23 cellular contexts compared by ENCODE assay signal in genomic region chr19:34925278-34925855, GRCh38. TPM values are rescaled to one million over a fixed set of nuclear protein-coding genes. Genes with fewer than 3 reads are reported as not detected.
DNase-seq lines count a peak whose midpoint lies in the region; ATAC-seq and TF ChIP-seq lines count a peak whose summit lies in the region.
"Had no signal": no experiment of that assay in that cellular context is flagged by ENCODE, and none has a peak within 500 bp of the region (broad histone marks: within the 10 kb centered on the region; RNA-seq: fewer than 3 reads in every experiment).

No MANE protein-coding gene starts in this region.

- no peak for TF ChIP-seq POLR2A in testis (IDR thresholded peaks at IDR 0.05)

- CTCF ChIA-PET in CD4-positive, alpha-beta T cell (lab: Charles Lee) = no interaction called here

- DNase-seq in CD4-positive, alpha-beta T cell = no peak
- peak; percentile 10 for DNase-seq in NCI-H69 (lab: John Stamatoyannopoulos, UW)
- peak; percentile 7 for DNase-seq in hepatocyte (ENCODE audit: low spot score)
- peak; percentile 16 for DNase-seq in testis
- no peak for DNase-seq in SHP77 (lab: John Stamatoyannopoulos, UW)
- no peak for DNase-seq in NCI-H524 treated with DMSO at 0.1 percent for 48 hours (lab: John Stamatoyannopoulos, UW)
- DNase-seq: AML-193; CD4-positive, alpha-beta memory T cell; COR-L47; DMS53; HCEC 1CT; IMR-90; MM.1S; NCI-H1694; NCI-H2029 treated with DMSO at 0.1 percent for 48 hours; NCI-H446 treated with DMSO at 0.1 percent for 48 hours; NCI-H526 treated with DMSO at 0.1 percent for 48 hours; NK-92 treated with Interleukin-12 subunit alpha and Interleukin-12 subunit beta, amount 100 ng/mL, for 24 hours; PC-3 had no signal

- H3K4me3 ChIP-seq in hepatocyte (no peak overlapping the region), testis (no peak overlapping the region)
- H3K4me3 ChIP-seq: BLaER1 treated with 17β-estradiol and CSF1 and Interleukin-3, amounts not matched to agents 10 nM and 100 nM; SJSA1 had no signal

- H3K36me3 ChIP-seq in hepatocyte (replicated peaks; ENCODE audit: insufficient read depth, low read depth) = no peaks in the 10 kb centered on the region
- H3K36me3 ChIP-seq in testis (ENCODE audit: low read depth, missing control alignments) = no peaks in the 10 kb centered on the region
- H3K36me3 ChIP-seq: SJSA1 had no signal

- H3K36me3 Mint-ChIP-seq in CD4-positive, alpha-beta T cell (ENCODE audit: low read depth) = peaks cover 21% of the 10 kb centered on the region

- H3K4me1 Mint-ChIP-seq in CD4-positive, alpha-beta T cell (ENCODE audit: low read depth) = peaks cover 28% of the 10 kb centered on the region

- TF ChIP-seq CTCF in CD4-positive, alpha-beta T cell (IDR thresholded peaks at IDR 0.05) = no peak
- TF ChIP-seq CTCF in hepatocyte (IDR thresholded peaks at IDR 0.05; ENCODE audit: poor library complexity) = no peak
- TF ChIP-seq CTCF in testis (IDR thresholded peaks at IDR 0.05) = no peak

- H2AFZ ChIP-seq in hepatocyte = no peak overlapping the region

- peaks cover 7% of the 10 kb centered on the region for H3K27me3 ChIP-seq in CD4-positive, alpha-beta T cell (ENCODE audit: control insufficient read depth, insufficient read depth, low read length)
- H3K27me3 ChIP-seq in hepatocyte (no peaks in the 10 kb centered on the region), testis (no peaks in the 10 kb centered on the region)
- H3K27me3 ChIP-seq: BLaER1 treated with 17β-estradiol and CSF1 and Interleukin-3, amounts not matched to agents 10 nM and 100 nM; SJSA1 had no signal

- ATAC-seq in CD4-positive, alpha-beta T cell (ENCODE audit: poor library complexity) = no peak
- ATAC-seq in GM21390 (IDR thresholded peaks at IDR 0.05; ENCODE audit: unreplicated experiment) = no peak
- ATAC-seq: PC-3 had no signal

- H3K79me2 ChIP-seq in hepatocyte = peaks cover 10% of the 10 kb centered on the region

- 95% methylated on average over 14 of the region's 15 CpGs for WGBS in hepatocyte (ENCODE audit: low lambda C conversion rate, missing lambda C conversion rate)
- 69 to 76% methylated on average over 14 to 15 of the region's 15 CpGs for WGBS in testis, 2 donors

- H3K4me1 ChIP-seq in hepatocyte (ENCODE audit: insufficient read depth) (peaks cover 5% of the 10 kb centered on the region), testis (peaks cover 5% of the 10 kb centered on the region)

- no peak overlapping the region for H3K27ac Mint-ChIP-seq in CD4-positive, alpha-beta T cell

- intact Hi-C loops in CD4-positive, alpha-beta T cell (cut with DNase I, micrococcal nuclease) = loop anchor here in 1 of 2 experiments (5.0 kb wide), 1 partner anchor 88 kb away; no protein-coding TSS in a partner anchor
- intact Hi-C loops in testis (cut with DNase I; ENCODE audit: low total_unique reads) = no loop called here

- H3K27me3 Mint-ChIP-seq in CD4-positive, alpha-beta T cell = peaks cover 13% of the 10 kb centered on the region
- H3K27me3 Mint-ChIP-seq: CD4-positive, alpha-beta memory T cell had no signal

- H3K9me3 Mint-ChIP-seq in CD4-positive, alpha-beta T cell = no peaks in the 10 kb centered on the region
- H3K9me3 Mint-ChIP-seq: CD4-positive, alpha-beta memory T cell had no signal

- no peaks in the 10 kb centered on the region for H3K9me2 ChIP-seq in hepatocyte (replicated peaks; ENCODE audit: insufficient read depth)

- H3K4me3 Mint-ChIP-seq in CD4-positive, alpha-beta T cell = peak overlapping the region; percentile 38

- H3K27ac ChIP-seq in CD4-positive, alpha-beta T cell (ENCODE audit: low read depth, low read length) = no peak overlapping the region
- H3K27ac ChIP-seq in hepatocyte (no peak overlapping the region), testis (no peak overlapping the region)
- H3K27ac ChIP-seq: BLaER1 treated with 17β-estradiol and CSF1 and Interleukin-3, amounts not matched to agents 10 nM and 100 nM; KMS-11; SJSA1 had no signal

- no peaks in the 10 kb centered on the region for H3K9me3 ChIP-seq in CD4-positive, alpha-beta T cell (ENCODE audit: control insufficient read depth, low read length)
- H3K9me3 ChIP-seq in hepatocyte (ENCODE audit: low read depth) = no peaks in the 10 kb centered on the region
- H3K9me3 ChIP-seq in testis = no peaks in the 10 kb centered on the region
- H3K9me3 ChIP-seq: SJSA1 had no signal

- no peak overlapping the region for H3K4me2 ChIP-seq in hepatocyte
- H3K4me2 ChIP-seq: BLaER1 treated with 17β-estradiol and CSF1 and Interleukin-3, amounts not matched to agents 10 nM and 100 nM; KMS-11 had no signal

- POLR2A ChIA-PET in CD4-positive, alpha-beta T cell (lab: Charles Lee) = no interaction called here

- no peaks in the 10 kb centered on the region for H4K20me1 ChIP-seq in hepatocyte (ENCODE audit: insufficient read depth, poor library complexity, severe bottlenecking)
- H4K20me1 ChIP-seq: BLaER1 treated with 17β-estradiol and CSF1 and Interleukin-3, amounts not matched to agents 10 nM and 100 nM had no signal

RNA-seq across cellular contexts. Expression of gene ZNF30, which starts 1.3 kb away (rescaled TPM):
- total RNA-seq in CD4-positive, alpha-beta T cell = 1 to 10 TPM in 1 of 2 experiments, under 1 TPM in 1; 0.84 to 1.1 TPM
- total RNA-seq in hepatocyte = 3.0 and 3.2 TPM in 2 replicates
- 1.1 and 1.2 TPM in 2 replicates for polyA plus RNA-seq in hepatocyte
- total RNA-seq in testis = 1 to 10 TPM; 2.0 to 3.3 TPM
- polyA plus RNA-seq in testis (ENCODE audit: insufficient read depth, low read depth, low replicate concordance) = 4.8 TPM

RNA-seq across cellular contexts. Expression of gene ZNF792, which starts 38.7 kb away (rescaled TPM):
- total RNA-seq in CD4-positive, alpha-beta T cell = 1 to 10 TPM; 6.8 to 8.9 TPM
- 9.5 and 10.6 TPM in 2 replicates for total RNA-seq in hepatocyte
- 3.5 and 3.6 TPM in 2 replicates for polyA plus RNA-seq in hepatocyte
- total RNA-seq in testis = 1 to 10 TPM; 5.4 to 6.6 TPM
- 2.3 TPM for polyA plus RNA-seq in testis (ENCODE audit: insufficient read depth, low read depth, low replicate concordance)

Comparison
In these comparisons a context has a peak if more than half of its experiments do, and no peak if none do; other contexts are left out.
1. DNase-seq: peak in NCI-H69 (single experiment), hepatocyte (single experiment) and testis (single experiment); none in CD4-positive, alpha-beta T cell (0 of 10), SHP77 (0 of 2) and NCI-H524 treated with DMSO at 0.1 percent for 48 hours (single experiment).